2 cellular contexts compared by ENCODE assay signal in the genomic region with DNA sequence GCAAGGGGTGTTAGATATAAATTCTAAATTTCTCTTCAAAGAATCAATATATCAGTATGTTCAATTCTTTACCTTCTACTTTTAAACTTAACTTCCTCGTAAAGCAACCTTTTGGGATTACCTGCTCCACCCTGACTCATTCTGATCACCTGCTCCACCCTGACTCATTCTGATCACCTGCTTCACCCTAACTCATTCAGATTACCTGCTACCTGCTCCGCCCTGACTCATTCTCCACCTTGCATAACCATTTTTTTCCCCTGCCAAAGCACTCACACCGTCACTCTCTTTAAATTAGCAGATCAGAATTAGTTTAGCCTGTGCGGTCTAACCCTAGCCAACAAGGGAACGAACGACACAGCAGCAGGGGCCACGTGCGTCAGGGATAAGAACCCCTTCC. TPM values are rescaled to one million over a fixed set of nuclear protein-coding genes. Genes with fewer than 3 reads are reported as not detected.
"Had no signal": no experiment of that assay in that cellular context is flagged by ENCODE, and none has a peak within 500 bp of the region (broad histone marks: within the 10 kb centered on the region; RNA-seq: fewer than 3 reads in every experiment).

No MANE protein-coding gene starts in this region.

RNA-seq across cellular contexts. Expression of a gene that starts 20.5 kb away (rescaled TPM):
- total RNA-seq: naive thymus-derived CD8-positive, alpha-beta T cell had no signal
- polyA plus RNA-seq: immature natural killer cell; naive thymus-derived CD8-positive, alpha-beta T cell had no signal
